ENCODE assay signal across 8 cellular contexts in the genomic region with DNA sequence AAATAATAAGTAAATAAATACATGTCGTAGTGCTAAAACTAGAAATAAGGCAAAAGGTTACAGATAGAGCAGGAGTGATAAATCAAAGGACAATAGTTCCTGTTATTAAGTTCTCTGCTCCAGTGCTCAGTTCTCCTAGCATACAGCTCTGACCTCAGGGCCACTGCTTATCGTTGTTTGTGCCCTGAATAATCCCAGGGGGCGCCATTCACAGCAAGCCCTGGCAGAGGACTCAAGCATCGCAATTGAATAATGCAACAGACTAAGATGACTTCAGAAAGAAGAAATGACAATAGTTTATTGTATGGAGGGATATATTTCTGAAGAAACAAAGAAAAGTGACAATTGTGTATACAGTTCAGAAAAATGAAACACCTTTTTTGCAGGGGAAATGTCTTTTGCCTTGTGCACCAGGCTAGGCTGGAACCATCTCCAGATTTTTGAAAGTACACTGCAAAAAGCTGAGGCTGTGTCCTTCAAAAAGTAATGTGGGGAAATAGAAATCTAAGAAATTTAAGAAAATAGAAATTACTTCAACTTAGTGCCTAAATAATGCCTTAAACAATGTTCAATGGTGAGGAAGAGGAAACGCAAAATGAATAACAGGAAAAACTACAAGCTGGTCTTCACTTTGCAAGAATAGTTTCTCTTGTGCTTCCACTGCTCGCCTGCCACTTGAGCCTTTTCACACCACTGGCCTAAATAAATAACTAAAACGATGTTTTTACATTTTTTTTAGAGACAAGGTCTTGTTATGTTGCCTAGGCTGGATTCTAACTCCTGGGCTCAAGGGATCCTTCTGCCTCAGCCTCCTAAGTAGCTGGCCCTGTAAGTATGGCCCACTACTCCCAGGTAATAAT. TPM values are rescaled to one million over a fixed set of nuclear protein-coding genes. Genes with fewer than 3 reads are reported as not detected.
DNase-seq lines count a peak whose midpoint lies in the region; ATAC-seq and TF ChIP-seq lines count a peak whose summit lies in the region.

No MANE protein-coding gene starts in this region.

- no peaks in the 10 kb centered on the region for H3K9me2 ChIP-seq in OCI-LY1 (ENCODE audit: low read depth, low read length)

- DNase-seq in BE2C (peak; percentile 59), right cardiac atrium (peak; percentile 41 to 75 (median 70)), mesothelial cell of epicardium (ENCODE audit: low spot score in 2 of 2, unreplicated experiment in 2 of 2) (no peak), NCI-H524 treated with DMSO at 0.1 percent for 48 hours (lab: John Stamatoyannopoulos, UW) (no peak)
- DNase-seq in stimulated activated CD4-positive, alpha-beta T cell treated with anti-CD3 and anti-CD28 coated beads, Interleukin-4, amount 100 ng/mL, for 48 hours (ENCODE audit: low read depth in 2 of 2): peak; percentile 25 to 34

- H3K27ac Mint-ChIP-seq in activated T-helper 17 cell treated with anti-CD3 and anti-CD28 coated beads, Interleukin-2, amount 50 U/mL, for 72 hours: no peak overlapping the region
- no peak overlapping the region for H3K27ac Mint-ChIP-seq in mesothelial cell of epicardium

- no peaks in the 10 kb centered on the region for H3K79me2 ChIP-seq in OCI-LY1 (ENCODE audit: insufficient read depth, low read length)

- H3K9ac ChIP-seq in OCI-LY1 (ENCODE audit: low read length): no peak overlapping the region

- ATAC-seq in GM21447 (IDR thresholded peaks at IDR 0.05; ENCODE audit: unreplicated experiment) (peak; percentile 63), right cardiac atrium (peak; percentile 73 to 80)
- peak; percentile 50 for ATAC-seq in activated T-helper 17 cell treated with anti-CD3 and anti-CD28 coated beads, Interleukin-2, amount 50 U/mL, for 72 hours (replicated peaks)

- no peaks in the 10 kb centered on the region for H3K9me3 Mint-ChIP-seq in activated T-helper 17 cell treated with anti-CD3 and anti-CD28 coated beads, Interleukin-2, amount 50 U/mL, for 72 hours
- no peaks in the 10 kb centered on the region for H3K9me3 Mint-ChIP-seq in mesothelial cell of epicardium

- TF ChIP-seq CTCF in BE2C (IDR thresholded peaks at IDR 0.05; ENCODE audit: low read depth, low read length) (peak; percentile 78), OCI-LY1 (IDR thresholded peaks at IDR 0.05; ENCODE audit: low read length) (peak; percentile 84), mesothelial cell of epicardium (IDR thresholded peaks at IDR 0.05; ENCODE audit: unreplicated experiment) (no peak)

- H3K4me1 Mint-ChIP-seq in activated T-helper 17 cell treated with anti-CD3 and anti-CD28 coated beads, Interleukin-2, amount 50 U/mL, for 72 hours: peaks cover 10% of the 10 kb centered on the region
- no peaks in the 10 kb centered on the region for H3K4me1 Mint-ChIP-seq in mesothelial cell of epicardium

- H3K36me3 ChIP-seq in BE2C (no peaks in the 10 kb centered on the region), OCI-LY1 (ENCODE audit: insufficient read depth, low read length) (no peaks in the 10 kb centered on the region)

- no peaks in the 10 kb centered on the region for H3K36me3 Mint-ChIP-seq in activated T-helper 17 cell treated with anti-CD3 and anti-CD28 coated beads, Interleukin-2, amount 50 U/mL, for 72 hours (ENCODE audit: low read depth)
- H3K36me3 Mint-ChIP-seq in mesothelial cell of epicardium: no peaks in the 10 kb centered on the region

- H3K27ac ChIP-seq in OCI-LY1 (ENCODE audit: low read depth, low read length, poor library complexity, severe bottlenecking) (no peak overlapping the region), right cardiac atrium (ENCODE audit: low read length) (no peak overlapping the region)

- intact Hi-C loops in right cardiac atrium (cut with DNase I): no loop called here

- H3F3A ChIP-seq in OCI-LY1 (ENCODE audit: insufficient read depth, low read length): no peaks in the 10 kb centered on the region

- no peak overlapping the region for H3K4me3 Mint-ChIP-seq in activated T-helper 17 cell treated with anti-CD3 and anti-CD28 coated beads, Interleukin-2, amount 50 U/mL, for 72 hours
- H3K4me3 Mint-ChIP-seq in mesothelial cell of epicardium: no peak overlapping the region

- no peak overlapping the region for H2AFZ ChIP-seq in OCI-LY1 (ENCODE audit: low read length)

- H3K4me2 ChIP-seq in OCI-LY1 (ENCODE audit: low read length): no peak overlapping the region

- no peaks in the 10 kb centered on the region for H3K27me3 Mint-ChIP-seq in activated T-helper 17 cell treated with anti-CD3 and anti-CD28 coated beads, Interleukin-2, amount 50 U/mL, for 72 hours
- H3K27me3 Mint-ChIP-seq in mesothelial cell of epicardium (ENCODE audit: low read depth): no peaks in the 10 kb centered on the region

- WGBS in right cardiac atrium: 35% methylated on average over 7 of the region's 7 CpGs

- no peaks in the 10 kb centered on the region for H4K20me1 ChIP-seq in OCI-LY1 (ENCODE audit: insufficient read depth, low read length)

- no peaks in the 10 kb centered on the region for H3K4me1 ChIP-seq in BE2C
- no peaks in the 10 kb centered on the region for H3K4me1 ChIP-seq in OCI-LY1 (ENCODE audit: insufficient read depth, low read length, severe bottlenecking)
- H3K4me1 ChIP-seq in right cardiac atrium (ENCODE audit: control insufficient read depth, insufficient read depth, low read length): peaks cover 2% of the 10 kb centered on the region

- H3K27me3 ChIP-seq in BE2C: no peaks in the 10 kb centered on the region
- no peaks in the 10 kb centered on the region for H3K27me3 ChIP-seq in OCI-LY1 (ENCODE audit: insufficient read depth, low read length)
- H3K27me3 ChIP-seq in right cardiac atrium (ENCODE audit: control insufficient read depth, insufficient read depth): no peaks in the 10 kb centered on the region

- no peak overlapping the region for H3K4me3 ChIP-seq in BE2C (ENCODE audit: low read depth, low read length)
- no peak overlapping the region for H3K4me3 ChIP-seq in OCI-LY1 (ENCODE audit: low read depth, low read length, poor library complexity, severe bottlenecking)
- no peak overlapping the region for H3K4me3 ChIP-seq in right cardiac atrium (ENCODE audit: low read length)

- no peaks in the 10 kb centered on the region for H3K9me3 ChIP-seq in BE2C
- H3K9me3 ChIP-seq in OCI-LY1 (ENCODE audit: low read length): no peaks in the 10 kb centered on the region
- H3K9me3 ChIP-seq in right cardiac atrium (ENCODE audit: control insufficient read depth, low read length): no peaks in the 10 kb centered on the region

RNA-seq across cellular contexts. Expression of a gene that starts 19.0 kb away (rescaled TPM):
- 6.1 TPM for polyA plus RNA-seq in BE2C (2012; ENCODE audit: insufficient read depth, insufficient read length, low read depth)
- 1 to 10 TPM; 3.4 to 6.8 TPM for total RNA-seq in activated T-helper 17 cell treated with anti-CD3 and anti-CD28 coated beads, Interleukin-2, amount 50 U/mL, for 72 hours
- total RNA-seq in right cardiac atrium: 10 to 100 TPM in 2 of 4 donors, 1 to 10 TPM in 2; 8.2 to 12.6 (median 10.3) TPM
- polyA plus RNA-seq in right cardiac atrium: 4.9 TPM
- 11.9 to 15.3 TPM (median 15.1 TPM) in 3 replicates for total RNA-seq in mesothelial cell of epicardium

Comparison
In these comparisons a context has a peak if more than half of its experiments do, and no peak if none do; other contexts are left out.
1. DNase-seq: peak in BE2C (single experiment), right cardiac atrium (3 of 3) and stimulated activated CD4-positive, alpha-beta T cell treated with anti-CD3 and anti-CD28 coated beads, Interleukin-4, amount 100 ng/mL, for 48 hours (2 of 2); none in mesothelial cell of epicardium (0 of 2) and NCI-H524 treated with DMSO at 0.1 percent for 48 hours (single experiment).
2. Peak in every context shown above with its lines, with median percentiles within 50 percentile points of each other: ATAC-seq.